Comparison of ENCODE assay signal across 32 cellular contexts in the genomic region with DNA sequence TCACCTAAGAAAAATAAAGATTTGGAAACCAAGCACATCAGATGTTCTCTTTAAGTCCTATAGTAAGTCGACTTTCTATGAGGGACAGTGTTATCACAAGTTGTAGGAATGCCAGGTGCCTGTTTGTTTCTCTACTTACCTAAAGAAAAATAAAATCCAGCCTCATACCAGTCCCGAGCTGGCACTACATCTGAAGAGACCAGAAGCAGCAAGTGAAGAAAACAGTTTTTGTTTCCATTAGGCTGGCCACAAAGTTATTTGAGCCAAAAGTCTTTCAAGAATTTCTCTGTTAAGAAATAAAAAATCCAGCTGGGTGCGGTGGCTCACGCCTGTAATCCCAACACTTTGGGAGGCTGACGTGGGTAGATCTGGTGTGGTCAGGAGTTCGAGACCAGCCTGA. TPM values are rescaled to one million over a fixed set of nuclear protein-coding genes. Genes with fewer than 3 reads are reported as not detected.
A peak's percentile ranks its signal among the peaks of the same experiment; 100 is the strongest.
DNase-seq lines count a peak whose midpoint lies in the region; ATAC-seq and TF ChIP-seq lines count a peak whose summit lies in the region.
"Had no signal": no experiment of that assay in that cellular context is flagged by ENCODE, and none has a peak within 500 bp of the region (broad histone marks: within the 10 kb centered on the region; RNA-seq: fewer than 3 reads in every experiment).

No MANE protein-coding gene starts in this region.

- no peaks in the 10 kb centered on the region for H3K36me3 ChIP-seq in thyroid gland
- H3K36me3 ChIP-seq: BE2C; BLaER1; BLaER1 treated with 17β-estradiol and CSF1 and Interleukin-3, amounts not matched to agents 10 nM and 100 nM had no signal

- H3K4me3 ChIP-seq in thyroid gland (replicated peaks in 1 of 3): no peak overlapping the region
- H3K4me3 ChIP-seq: A549; BLaER1; BLaER1 treated with 17β-estradiol and CSF1 and Interleukin-3, amounts not matched to agents 10 nM and 100 nM had no signal

- intact Hi-C loops in thyroid gland (cut with DNase I): no loop called here
- intact Hi-C loops in activated naive CD4-positive, alpha-beta T cell treated with anti-CD3 and anti-CD28 coated beads for 36 hours (cut with micrococcal nuclease): no loop called here

- peaks cover 18 to 24% of the 10 kb centered on the region in 2 donors for H3K4me1 ChIP-seq in thyroid gland
- H3K4me1 ChIP-seq: A549, Caco-2 had no signal

- H3K4me3 Mint-ChIP-seq in activated CD8-positive, alpha-beta memory T cell treated with anti-CD3 and anti-CD28 coated beads, Interleukin-2, amount 10 ng/mL, durations not matched to agents 7 days and 5 days: no peak overlapping the region
- H3K4me3 Mint-ChIP-seq in activated naive CD4-positive, alpha-beta T cell treated with anti-CD3 and anti-CD28 coated beads for 36 hours: no peak overlapping the region
- H3K4me3 Mint-ChIP-seq: B cell; CD14-positive monocyte; CD4-positive, alpha-beta memory T cell; CD4-positive, alpha-beta T cell; CD4-positive, CD25-positive, alpha-beta regulatory T cell; CD8-positive, alpha-beta memory T cell; CD8-positive, alpha-beta T cell had no signal

- H3K27me3 Mint-ChIP-seq in activated CD8-positive, alpha-beta memory T cell treated with anti-CD3 and anti-CD28 coated beads, Interleukin-2, amount 10 ng/mL, durations not matched to agents 7 days and 5 days: no peaks in the 10 kb centered on the region
- H3K27me3 Mint-ChIP-seq in activated naive CD4-positive, alpha-beta T cell treated with anti-CD3 and anti-CD28 coated beads for 36 hours (ENCODE audit: low read depth): peaks cover 2% of the 10 kb centered on the region
- H3K27me3 Mint-ChIP-seq: B cell; CD4-positive, alpha-beta memory T cell; CD4-positive, alpha-beta T cell; CD4-positive, CD25-positive, alpha-beta regulatory T cell; CD8-positive, alpha-beta memory T cell had no signal

- no peaks in the 10 kb centered on the region for H3K4me1 Mint-ChIP-seq in activated CD8-positive, alpha-beta memory T cell treated with anti-CD3 and anti-CD28 coated beads, Interleukin-2, amount 10 ng/mL, durations not matched to agents 7 days and 5 days
- H3K4me1 Mint-ChIP-seq in activated naive CD4-positive, alpha-beta T cell treated with anti-CD3 and anti-CD28 coated beads for 36 hours (ENCODE audit: low read depth): no peaks in the 10 kb centered on the region
- H3K4me1 Mint-ChIP-seq: B cell; CD14-positive monocyte; CD4-positive, alpha-beta memory T cell; CD4-positive, CD25-positive, alpha-beta regulatory T cell; CD8-positive, alpha-beta memory T cell had no signal

- peak in 1 of 2 donors; percentile 49 for TF ChIP-seq POLR2A in thyroid gland (IDR thresholded peaks at IDR 0.05)

- no peak overlapping the region for H3K27ac Mint-ChIP-seq in activated CD8-positive, alpha-beta memory T cell treated with anti-CD3 and anti-CD28 coated beads, Interleukin-2, amount 10 ng/mL, durations not matched to agents 7 days and 5 days
- no peak overlapping the region for H3K27ac Mint-ChIP-seq in activated naive CD4-positive, alpha-beta T cell treated with anti-CD3 and anti-CD28 coated beads for 36 hours
- H3K27ac Mint-ChIP-seq: B cell; CD14-positive monocyte; CD4-positive, alpha-beta memory T cell; CD4-positive, alpha-beta T cell; CD4-positive, CD25-positive, alpha-beta regulatory T cell; CD8-positive, alpha-beta T cell had no signal

- peaks cover 2% of the 10 kb centered on the region for H3K9me3 Mint-ChIP-seq in activated CD8-positive, alpha-beta memory T cell treated with anti-CD3 and anti-CD28 coated beads, Interleukin-2, amount 10 ng/mL, durations not matched to agents 7 days and 5 days (ENCODE audit: low read depth)
- no peaks in the 10 kb centered on the region for H3K9me3 Mint-ChIP-seq in activated naive CD4-positive, alpha-beta T cell treated with anti-CD3 and anti-CD28 coated beads for 36 hours
- H3K9me3 Mint-ChIP-seq: CD8-positive, alpha-beta T cell had no signal

- WGBS in thyroid gland, 2 donors: 63% methylated on average over 6 of the region's 6 CpGs

- no peak for ATAC-seq in activated CD8-positive, alpha-beta memory T cell treated with anti-CD3 and anti-CD28 coated beads, Interleukin-2, amount 10 ng/mL, durations not matched to agents 7 days and 5 days
- ATAC-seq: A549; CD8-positive, alpha-beta T cell had no signal

- CTCF ChIA-PET in activated CD8-positive, alpha-beta memory T cell treated with anti-CD3 and anti-CD28 coated beads, Interleukin-2, amount 10 ng/mL, durations not matched to agents 7 days and 5 days (lab: Charles Lee): no interaction called here
- CTCF ChIA-PET in activated naive CD4-positive, alpha-beta T cell treated with anti-CD3 and anti-CD28 coated beads for 36 hours (lab: Charles Lee): no interaction called here

- DNase-seq in astrocyte of the hippocampus (ENCODE audit: low read depth, low spot score) (peak; percentile 67), thyroid gland (peak; percentile 11 to 54)
- no peak for DNase-seq in activated CD8-positive, alpha-beta memory T cell treated with anti-CD3 and anti-CD28 coated beads, Interleukin-2, amount 10 ng/mL, durations not matched to agents 7 days and 5 days
- DNase-seq in activated naive CD4-positive, alpha-beta T cell treated with anti-CD3 and anti-CD28 coated beads for 36 hours: no peak
- DNase-seq: 8988T; ACHN; AML-193; BE2C; C1 segment of cervical spinal cord; Caco-2; Calu3; CD4-positive, alpha-beta memory T cell; CD4-positive, alpha-beta T cell; CD4-positive, CD25-positive, alpha-beta regulatory T cell; CD8-positive, alpha-beta memory T cell; CD8-positive, alpha-beta T cell; COR-L47; DMS 273 treated with DMSO at 0.1 percent for 48 hours; DMS153; DMS53; DMS79; DMS79 treated with DMSO at 0.1 percent for 48 hours; DND-41; EL had no signal

- peak overlapping the region in 2 of 3 donors; percentile 36 to 56 for H3K27ac ChIP-seq in thyroid gland
- H3K27ac ChIP-seq: 22Rv1; A549; BLaER1; BLaER1 treated with 17β-estradiol and CSF1 and Interleukin-3, amounts not matched to agents 10 nM and 100 nM; C4-2B had no signal

- no peaks in the 10 kb centered on the region for H3K27me3 ChIP-seq in thyroid gland
- H3K27me3 ChIP-seq: BE2C; BLaER1; BLaER1 treated with 17β-estradiol and CSF1 and Interleukin-3, amounts not matched to agents 10 nM and 100 nM had no signal

- no peak for TF ChIP-seq CTCF in thyroid gland (IDR thresholded peaks at IDR 0.05)

- H3K9me3 ChIP-seq in thyroid gland: no peaks in the 10 kb centered on the region
- H3K9me3 ChIP-seq: A549; BE2C; BLaER1; BLaER1 treated with 17β-estradiol and CSF1 and Interleukin-3, amounts not matched to agents 10 nM and 100 nM; Caco-2 had no signal

- H3K36me3 Mint-ChIP-seq in activated CD8-positive, alpha-beta memory T cell treated with anti-CD3 and anti-CD28 coated beads, Interleukin-2, amount 10 ng/mL, durations not matched to agents 7 days and 5 days: no peaks in the 10 kb centered on the region
- H3K36me3 Mint-ChIP-seq in activated naive CD4-positive, alpha-beta T cell treated with anti-CD3 and anti-CD28 coated beads for 36 hours (ENCODE audit: low read depth): no peaks in the 10 kb centered on the region
- H3K36me3 Mint-ChIP-seq: CD14-positive monocyte; CD4-positive, alpha-beta memory T cell; CD4-positive, CD25-positive, alpha-beta regulatory T cell; CD8-positive, alpha-beta memory T cell; CD8-positive, alpha-beta T cell had no signal

RNA-seq across cellular contexts. Expression of a gene that starts 10.8 kb away (rescaled TPM):
- 100 to 1,000 TPM in 2 of 4 donors, 10 to 100 TPM in 2; 58.5 to 128 (median 96.2) TPM for total RNA-seq in thyroid gland
- not detected for total RNA-seq in activated CD8-positive, alpha-beta memory T cell treated with anti-CD3 and anti-CD28 coated beads, Interleukin-2, amount 10 ng/mL, durations not matched to agents 7 days and 5 days
- not detected for total RNA-seq in activated naive CD4-positive, alpha-beta T cell treated with anti-CD3 and anti-CD28 coated beads for 36 hours
- total RNA-seq: A673; B cell; Caco-2; CD4-positive, alpha-beta memory T cell; CD4-positive, alpha-beta T cell; CD4-positive, CD25-positive, alpha-beta regulatory T cell; CD8-positive, alpha-beta memory T cell; CD8-positive, alpha-beta T cell had no signal

Comparison
In these comparisons a context has a peak if more than half of its experiments do, and no peak if none do; other contexts are left out.
1. DNase-seq: peak in astrocyte of the hippocampus (single experiment) and thyroid gland (2 of 2); none in activated CD8-positive, alpha-beta memory T cell treated with anti-CD3 and anti-CD28 coated beads, Interleukin-2, amount 10 ng/mL, durations not matched to agents 7 days and 5 days (single experiment) and activated naive CD4-positive, alpha-beta T cell treated with anti-CD3 and anti-CD28 coated beads for 36 hours (single experiment).
2. RNA of a gene that starts 10.8 kb away (total RNA-seq): 58.5 to 128 TPM in thyroid gland; not detected in activated naive CD4-positive, alpha-beta T cell treated with anti-CD3 and anti-CD28 coated beads for 36 hours and not detected in activated CD8-positive, alpha-beta memory T cell treated with anti-CD3 and anti-CD28 coated beads, Interleukin-2, amount 10 ng/mL, durations not matched to agents 7 days and 5 days; every median in the first group is over 10 times any median in the second.